24 cellular contexts compared by ENCODE assay signal in the genomic region with DNA sequence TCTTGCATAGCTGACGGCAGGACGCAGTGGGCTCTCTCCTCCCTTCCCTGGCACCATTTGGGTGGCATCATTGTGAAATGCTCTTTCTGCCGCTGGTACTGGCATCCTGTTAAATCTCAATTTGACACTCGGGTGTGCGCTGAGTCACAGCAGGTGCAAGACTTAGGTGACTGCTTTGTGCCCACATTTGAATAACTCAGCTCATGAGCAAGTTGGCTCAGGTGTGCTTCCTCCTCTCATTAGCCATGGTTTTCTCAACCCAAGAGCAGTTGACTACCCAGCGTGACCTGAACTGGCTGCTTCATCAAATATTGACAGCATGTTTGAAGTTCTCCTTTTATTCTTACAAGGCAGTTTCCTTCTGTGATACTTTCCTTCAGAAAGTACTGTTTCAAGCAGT. TPM values are rescaled to one million over a fixed set of nuclear protein-coding genes. Genes with fewer than 3 reads are reported as not detected.
DNase-seq lines count a peak whose midpoint lies in the region; ATAC-seq and TF ChIP-seq lines count a peak whose summit lies in the region.
"Had no signal": no experiment of that assay in that cellular context is flagged by ENCODE, and none has a peak within 500 bp of the region (broad histone marks: within the 10 kb centered on the region; RNA-seq: fewer than 3 reads in every experiment).

No MANE protein-coding gene starts in this region.

- no peak for ATAC-seq in GM19397 (IDR thresholded peaks at IDR 0.05; ENCODE audit: unreplicated experiment)
- ATAC-seq: activated CD8-positive, alpha-beta memory T cell treated with anti-CD3 and anti-CD28 coated beads, Interleukin-2, amount 10 ng/mL, durations not matched to agents 7 days and 5 days; activated naive CD8-positive, alpha-beta T cell treated with anti-CD3 and anti-CD28 coated beads, Interleukin-2, amount 50 U/mL, for 24 hours; HepG2; naive thymus-derived CD4-positive, alpha-beta T cell; sciatic nerve; T-cell had no signal

- dilution Hi-C loops in mammary epithelial cell (cut with HindIII; ENCODE audit: low sequenced_read_pairs) = no loop called here

- intact Hi-C loops in MCF 10A (cut with micrococcal nuclease) (no loop called here), mammary epithelial cell (cut with micrococcal nuclease) (no loop called here)

- no peaks in the 10 kb centered on the region for H3K4me1 ChIP-seq in mammary epithelial cell (ENCODE audit: insufficient read depth, low read length)

- no peaks in the 10 kb centered on the region for H3K27me3 ChIP-seq in mammary epithelial cell (ENCODE audit: insufficient read depth, low read length)

- H3K9me3 Mint-ChIP-seq in MCF 10A (ENCODE audit: unreplicated experiment) = peaks cover 5% of the 10 kb centered on the region
- H3K9me3 Mint-ChIP-seq: activated naive CD8-positive, alpha-beta T cell treated with anti-CD3 and anti-CD28 coated beads, Interleukin-2, amount 50 U/mL, for 24 hours; activated T-helper 2 cell treated with anti-CD3 and anti-CD28 coated beads, Interferon-gamma antibody, Interleukin-2, Interleukin-4, amounts not matched to agents 10 μg/mL and 5 μg/mL and 100 μg/mL, durations not matched to agents 14 hours and 24 hours and 36 hours; T-cell had no signal

- H3K27ac ChIP-seq in mammary epithelial cell (ENCODE audit: insufficient read depth, low read depth, low read length) = no peak overlapping the region
- H3K27ac ChIP-seq: thoracic aorta had no signal

- H3K27me3 Mint-ChIP-seq in MCF 10A (ENCODE audit: insufficient read depth, unreplicated experiment) = no peaks in the 10 kb centered on the region
- H3K27me3 Mint-ChIP-seq: activated naive CD8-positive, alpha-beta T cell treated with anti-CD3 and anti-CD28 coated beads, Interleukin-2, amount 50 U/mL, for 24 hours had no signal

- H3K4me1 Mint-ChIP-seq in MCF 10A (ENCODE audit: insufficient read depth, unreplicated experiment) = no peaks in the 10 kb centered on the region
- H3K4me1 Mint-ChIP-seq: activated CD8-positive, alpha-beta memory T cell treated with anti-CD3 and anti-CD28 coated beads, Interleukin-2, amount 10 ng/mL, durations not matched to agents 7 days and 5 days had no signal

- no peak overlapping the region for H3K9ac ChIP-seq in mammary epithelial cell (ENCODE audit: insufficient read depth, low read length)

- no peak for TF ChIP-seq CTCF in MCF 10A (IDR thresholded peaks at IDR 0.05; ENCODE audit: unreplicated experiment)
- TF ChIP-seq CTCF in mammary epithelial cell (conservative IDR thresholded peaks at IDR 0.05 in 1 of 2, IDR thresholded peaks at IDR 0.05 in 1 of 2; ENCODE audit: extremely low read depth in 1 of 2, insufficient read depth in 1 of 2, low read depth in 1 of 2, low read length in 2 of 2) = no peak
- TF ChIP-seq CTCF in epithelial cell of esophagus (IDR thresholded peaks at IDR 0.05; ENCODE audit: insufficient read depth, low read depth, low read length, missing control alignments) = no peak

- no peaks in the 10 kb centered on the region for H3K36me3 Mint-ChIP-seq in MCF 10A (ENCODE audit: insufficient read depth, unreplicated experiment)
- H3K36me3 Mint-ChIP-seq: activated CD8-positive, alpha-beta memory T cell treated with anti-CD3 and anti-CD28 coated beads, Interleukin-2, amount 10 ng/mL, durations not matched to agents 7 days and 5 days; brain; T-cell had no signal

- H3K4me3 ChIP-seq in mammary epithelial cell (replicated peaks in 1 of 3; ENCODE audit: insufficient read depth in 1 of 3, low read depth in 2 of 3, low read length in 3 of 3) (no peak overlapping the region), epithelial cell of esophagus (ENCODE audit: low read length) (no peak overlapping the region)
- H3K4me3 ChIP-seq: thoracic aorta had no signal

- no peak overlapping the region for H3K4me3 Mint-ChIP-seq in MCF 10A (ENCODE audit: unreplicated experiment)
- H3K4me3 Mint-ChIP-seq: activated CD8-positive, alpha-beta memory T cell treated with anti-CD3 and anti-CD28 coated beads, Interleukin-2, amount 10 ng/mL, durations not matched to agents 7 days and 5 days; activated naive CD8-positive, alpha-beta T cell treated with anti-CD3 and anti-CD28 coated beads, Interleukin-2, amount 50 U/mL, for 24 hours; brain; naive thymus-derived CD4-positive, alpha-beta T cell; T-cell had no signal

- peak; percentile 3 for DNase-seq in MCF 10A (ENCODE audit: unreplicated experiment)
- no peak for DNase-seq in mammary epithelial cell
- DNase-seq in NCI-H2107 (lab: John Stamatoyannopoulos, UW) = peak; percentile 76
- DNase-seq in epithelial cell of esophagus (ENCODE audit: low read depth) = peak; percentile 60
- no peak for DNase-seq in KBM-7
- no peak for DNase-seq in SW480 (ENCODE audit: low spot score)
- no peak for DNase-seq in activated CD4-positive, CD25-positive, alpha-beta regulatory T cell treated with anti-CD3 and anti-CD28 coated beads, Interleukin-2, amount 50 U/mL, for 72 hours
- DNase-seq: activated CD4-positive, alpha-beta T cell treated with anti-CD3 and anti-CD28 coated beads for 48 hours; activated CD8-positive, alpha-beta memory T cell treated with anti-CD3 and anti-CD28 coated beads, Interleukin-2, amount 10 ng/mL, durations not matched to agents 7 days and 5 days; activated naive CD8-positive, alpha-beta T cell treated with anti-CD3 and anti-CD28 coated beads, Interleukin-2, amount 50 U/mL, for 24 hours; mesenchymal stem cell; naive thymus-derived CD4-positive, alpha-beta T cell; NCI-H446 treated with DMSO at 0.1 percent for 48 hours; OCI-M1; SHP77 treated with DMSO at 0.1 percent for 48 hours; stimulated activated CD4-positive, alpha-beta T cell treated with anti-CD3 and anti-CD28 coated beads, Interleukin-15, amount 100 ng/mL, for 24 hours; T-cell had no signal

- BruUV-seq in MCF 10A (replicated peaks; lab: Mats Ljungman, UMichigan) = no TSS peak
- BruUV-seq in mammary epithelial cell (replicated peaks; lab: Mats Ljungman, UMichigan) = no TSS peak

- H2AFZ ChIP-seq in mammary epithelial cell (ENCODE audit: low read depth, low read length) = no peak overlapping the region

- H3K79me2 ChIP-seq in mammary epithelial cell (ENCODE audit: insufficient read depth, low read length) = no peaks in the 10 kb centered on the region

- in situ Hi-C loops in mammary epithelial cell (cut with MboI; ENCODE audit: low sequenced_read_pairs in 2 of 2) = no loop called here
- in situ Hi-C loops in KBM-7 (cut with MboI; ENCODE audit: low pct_unique_long_range_greater_than_20kb, low sequenced_read_pairs) = no loop called here

- no peaks in the 10 kb centered on the region for H3K9me3 ChIP-seq in mammary epithelial cell (replicated peaks; ENCODE audit: insufficient read depth, low read length)
- H3K9me3 ChIP-seq: thoracic aorta had no signal

- H3K36me3 ChIP-seq in mammary epithelial cell (ENCODE audit: insufficient read depth, low read length) = no peaks in the 10 kb centered on the region
- H3K36me3 ChIP-seq: thoracic aorta had no signal

- no peaks in the 10 kb centered on the region for H4K20me1 ChIP-seq in mammary epithelial cell (ENCODE audit: insufficient read depth, low read length)

- no peak overlapping the region for H3K27ac Mint-ChIP-seq in MCF 10A (ENCODE audit: low read depth, unreplicated experiment)
- H3K27ac Mint-ChIP-seq: activated CD8-positive, alpha-beta memory T cell treated with anti-CD3 and anti-CD28 coated beads, Interleukin-2, amount 10 ng/mL, durations not matched to agents 7 days and 5 days; activated naive CD8-positive, alpha-beta T cell treated with anti-CD3 and anti-CD28 coated beads, Interleukin-2, amount 50 U/mL, for 24 hours; activated T-helper 2 cell treated with anti-CD3 and anti-CD28 coated beads, Interferon-gamma antibody, Interleukin-2, Interleukin-4, amounts not matched to agents 10 μg/mL and 5 μg/mL and 100 μg/mL, durations not matched to agents 14 hours and 24 hours and 36 hours; CD14-positive monocyte; T-cell had no signal

- WGBS in mammary epithelial cell (ENCODE audit: low coverage, missing lambda C conversion rate) = 69% methylated on average over 6 of the region's 6 CpGs

- H3K4me2 ChIP-seq in mammary epithelial cell (ENCODE audit: insufficient read depth, low read depth, low read length) = no peak overlapping the region

- CTCF ChIA-PET in MCF 10A (lab: Yijun Ruan, JAX) (interaction anchor here (0.5 to 2.9 kb wide), 2 partner anchors 16 to 37 kb away, joined by 3 to 19 read pairs; no protein-coding TSS in a partner anchor), mammary epithelial cell (lab: Charles Lee; ENCODE audit: low non-redundant PET) (no interaction called here)

- POLR2A ChIA-PET in MCF 10A (lab: Yijun Ruan, JAX) = interaction anchor here (1.0 kb wide), 1 partner anchor 8 kb away, joined by 4 read pairs; no protein-coding TSS in a partner anchor

RNA-seq across cellular contexts. Expression of a gene that starts 24.6 kb away (rescaled TPM):
- 1.2 and 2.2 TPM in 2 replicates for total RNA-seq in MCF 10A (2022)
- total RNA-seq in mammary epithelial cell = 1 to 10 TPM; 5.4 to 8.3 TPM
- 6.8 TPM for polyA plus RNA-seq in mammary epithelial cell
- polyA minus RNA-seq in mammary epithelial cell = 9.5 TPM

Comparison
In these comparisons a context has a peak if more than half of its experiments do, and no peak if none do; other contexts are left out.
1. DNase-seq: peak in MCF 10A (single experiment), NCI-H2107 (single experiment) and epithelial cell of esophagus (single experiment); none in mammary epithelial cell (single experiment), KBM-7 (single experiment), SW480 (single experiment) and activated CD4-positive, CD25-positive, alpha-beta regulatory T cell treated with anti-CD3 and anti-CD28 coated beads, Interleukin-2, amount 50 U/mL, for 72 hours (single experiment).